8 cellular contexts compared by ENCODE assay signal in genomic region chr18:12839057-12839525, GRCh38. TPM values are rescaled to one million over a fixed set of nuclear protein-coding genes. Genes with fewer than 3 reads are reported as not detected.
A peak's percentile ranks its signal among the peaks of the same experiment; 100 is the strongest.
DNase-seq lines count a peak whose midpoint lies in the region; ATAC-seq lines count a peak whose summit lies in the region.

No MANE protein-coding gene starts in this region.

- ATAC-seq in HG03066 (IDR thresholded peaks at IDR 0.05; ENCODE audit: low read depth, unreplicated experiment): peak; percentile 40
- peak; percentile 20 for ATAC-seq in left lobe of liver

- peak overlapping the region; percentile 96 for H3K27ac Mint-ChIP-seq in activated naive CD4-positive, alpha-beta T cell treated with anti-CD3 and anti-CD28 coated beads for 36 hours

- peak overlapping the region; percentile 13 for H3K4me3 Mint-ChIP-seq in activated naive CD4-positive, alpha-beta T cell treated with anti-CD3 and anti-CD28 coated beads for 36 hours

- peaks cover 60% of the 10 kb centered on the region for H3K4me1 Mint-ChIP-seq in activated naive CD4-positive, alpha-beta T cell treated with anti-CD3 and anti-CD28 coated beads for 36 hours (ENCODE audit: low read depth)

- intact Hi-C loops in activated naive CD4-positive, alpha-beta T cell treated with anti-CD3 and anti-CD28 coated beads for 36 hours (cut with micrococcal nuclease): loop anchor here (1.0 to 5.0 kb wide), 13 partner anchors 11 to 723 kb away; partner anchors contain the start of genes AFG3L2, CEP192, CEP76 and PSMG2

- H3K36me3 Mint-ChIP-seq in activated naive CD4-positive, alpha-beta T cell treated with anti-CD3 and anti-CD28 coated beads for 36 hours (ENCODE audit: low read depth): peaks cover 25% of the 10 kb centered on the region

- CTCF ChIA-PET in activated naive CD4-positive, alpha-beta T cell treated with anti-CD3 and anti-CD28 coated beads for 36 hours (lab: Charles Lee): interaction anchor here (0.6 to 1.0 kb wide), 2 partner anchors 42 to 304 kb away, joined by 3 to 4 read pairs; no protein-coding TSS in a partner anchor

- peak; percentile 49 for DNase-seq in activated naive CD4-positive, alpha-beta T cell treated with anti-CD3 and anti-CD28 coated beads for 36 hours
- no peak for DNase-seq in activated naive CD4-positive, alpha-beta T cell treated with Interleukin-2 at 50 U/mL for 16 hours
- DNase-seq in SKM-1 (lab: John Stamatoyannopoulos, UW; ENCODE audit: unreplicated experiment) (peak; percentile 65), left lobe of liver (ENCODE audit: low spot score) (no peak), amniotic stem cell (lab: John Stamatoyannopoulos, UW) (no peak), epidermal melanocyte (ENCODE audit: insufficient read length, low spot score) (no peak), SHP77 (lab: John Stamatoyannopoulos, UW) (no peak)

- no peaks in the 10 kb centered on the region for H3K9me3 Mint-ChIP-seq in activated naive CD4-positive, alpha-beta T cell treated with anti-CD3 and anti-CD28 coated beads for 36 hours

- no peaks in the 10 kb centered on the region for H3K27me3 Mint-ChIP-seq in activated naive CD4-positive, alpha-beta T cell treated with anti-CD3 and anti-CD28 coated beads for 36 hours (ENCODE audit: low read depth)

RNA-seq across cellular contexts. Expression of gene PTPN2, which starts 44.9 kb away (rescaled TPM):
- 10 to 100 TPM; 68.5 to 71.8 TPM for total RNA-seq in activated naive CD4-positive, alpha-beta T cell treated with anti-CD3 and anti-CD28 coated beads for 36 hours
- total RNA-seq in left lobe of liver: 9.9 TPM

Comparison
In these comparisons a context has a peak if more than half of its experiments do, and no peak if none do; other contexts are left out.
1. DNase-seq: peak in activated naive CD4-positive, alpha-beta T cell treated with anti-CD3 and anti-CD28 coated beads for 36 hours (single experiment) and SKM-1 (single experiment); none in activated naive CD4-positive, alpha-beta T cell treated with Interleukin-2 at 50 U/mL for 16 hours (single experiment), left lobe of liver (single experiment), amniotic stem cell (single experiment), epidermal melanocyte (single experiment) and SHP77 (0 of 2).